9 cellular contexts compared by ENCODE assay signal in genomic region chr22:22833488-22833887, GRCh38. TPM values are rescaled to one million over a fixed set of nuclear protein-coding genes. Genes with fewer than 3 reads are reported as not detected.
"Had no signal": no experiment of that assay in that cellular context is flagged by ENCODE, and none has a peak within 500 bp of the region (broad histone marks: within the 10 kb centered on the region; RNA-seq: fewer than 3 reads in every experiment).

No MANE protein-coding gene starts in this region.

- H3K4me3 ChIP-seq: GM12878 had no signal

- FAIRE-seq: G401.6, GM12878, GM12891, GM12892, GM18507, GM19239 had no signal

- DNase-seq: GDM1, GF-D8 had no signal

- ATAC-seq: GM12878 had no signal

RNA-seq across cellular contexts. Expression of gene IGLL5, which starts 54.1 kb away (rescaled TPM):
- total RNA-seq: G401, GM12878 had no signal
- polyA plus RNA-seq: GM12878 had no signal
